33 cellular contexts compared by ENCODE assay signal in genomic region chr7:118026791-118027190, GRCh38.
"Had no signal": no experiment of that assay in that cellular context is flagged by ENCODE, and none has a peak within 500 bp of the region (broad histone marks: within the 10 kb centered on the region; RNA-seq: fewer than 3 reads in every experiment).

No MANE protein-coding gene starts in this region.

- H3K27me3 Mint-ChIP-seq: progenitor cell of endocrine pancreas; stimulated activated memory B cell treated with anti-CD40 and anti-IgM and Interleukin-4, amounts not matched to agents 10 μg/mL and 1 μg/mL and 100 μg/mL, for 72 hours; stimulated activated naive CD8-positive, alpha-beta T cell treated with anti-CD3 and anti-CD28 coated beads, Interleukin-15, amount 100 ng/mL, for 72 hours had no signal

- H3K27ac ChIP-seq: neural progenitor cell, ovary, parathyroid adenoma, psoas muscle, skin epidermis, spleen, suprapubic skin, testis, tibial nerve, upper lobe of left lung, vagina had no signal

- H3K4me3 Mint-ChIP-seq: naive thymus-derived CD4-positive, alpha-beta T cell; natural killer cell; nephron; neural progenitor cell; stimulated activated memory B cell treated with anti-CD40 and anti-IgM and Interleukin-4, amounts not matched to agents 10 μg/mL and 1 μg/mL and 100 μg/mL, for 72 hours; stimulated activated naive CD8-positive, alpha-beta T cell treated with anti-CD3 and anti-CD28 coated beads, Interleukin-15, amount 100 ng/mL, for 72 hours had no signal

- H3K9ac ChIP-seq: neural progenitor cell, parathyroid adenoma had no signal

- FAIRE-seq: urothelium cell line had no signal

- H3K27ac Mint-ChIP-seq: naive thymus-derived CD4-positive, alpha-beta T cell; natural killer cell; nephron; neural progenitor cell; progenitor cell of endocrine pancreas; stimulated activated memory B cell treated with anti-CD40 and anti-IgM and Interleukin-4, amounts not matched to agents 10 μg/mL and 1 μg/mL and 100 μg/mL, for 72 hours; stimulated activated naive CD8-positive, alpha-beta T cell treated with anti-CD3 and anti-CD28 coated beads, Interleukin-15, amount 100 ng/mL, for 72 hours had no signal

- H3K4me1 Mint-ChIP-seq: naive thymus-derived CD4-positive, alpha-beta T cell; natural killer cell; neural progenitor cell; stimulated activated memory B cell treated with anti-CD40 and anti-IgM and Interleukin-4, amounts not matched to agents 10 μg/mL and 1 μg/mL and 100 μg/mL, for 72 hours; stimulated activated naive CD8-positive, alpha-beta T cell treated with anti-CD3 and anti-CD28 coated beads, Interleukin-15, amount 100 ng/mL, for 72 hours had no signal

- H3K9me3 Mint-ChIP-seq: nephron; neural progenitor cell; stimulated activated memory B cell treated with anti-CD40 and anti-IgM and Interleukin-4, amounts not matched to agents 10 μg/mL and 1 μg/mL and 100 μg/mL, for 72 hours; stimulated activated naive CD8-positive, alpha-beta T cell treated with anti-CD3 and anti-CD28 coated beads, Interleukin-15, amount 100 ng/mL, for 72 hours had no signal

- H2AFZ ChIP-seq: neural progenitor cell, parathyroid adenoma had no signal

- H3K79me2 ChIP-seq: parathyroid adenoma had no signal

- H3K4me2 ChIP-seq: neural progenitor cell, smooth muscle cell had no signal

- H3K9me3 ChIP-seq: ovary, psoas muscle, spleen, suprapubic skin, testis, tibial nerve, upper lobe of left lung, vagina had no signal

- H3K27me3 ChIP-seq: neural progenitor cell, ovary, spleen, suprapubic skin, testis, tibial nerve, upper lobe of left lung, vagina had no signal

- H3K36me3 Mint-ChIP-seq: naive thymus-derived CD4-positive, alpha-beta T cell; natural killer cell; neural progenitor cell; stimulated activated memory B cell treated with anti-CD40 and anti-IgM and Interleukin-4, amounts not matched to agents 10 μg/mL and 1 μg/mL and 100 μg/mL, for 72 hours had no signal

- DNase-seq: naive thymus-derived CD4-positive, alpha-beta T cell; natural killer cell; occipital lobe; ovary; posterior cingulate gyrus; psoas muscle; retina; right cardiac atrium; spleen; stimulated activated CD4-positive, alpha-beta T cell treated with anti-CD3 and anti-CD28 coated beads, Interleukin-12 subunit alpha, Interleukin-12 subunit beta, amount 100 ng/mL, for 4 hours; stimulated activated CD4-positive, alpha-beta T cell treated with anti-CD3 and anti-CD28 coated beads, Interleukin-1b, Interleukin-23, amount 100 ng/mL, for 48 hours; stimulated activated CD4-positive, alpha-beta T cell treated with anti-CD3 and anti-CD28 coated beads, Interleukin-4, amount 100 ng/mL, for 1 hour; stimulated activated CD4-positive, alpha-beta T cell treated with anti-CD3 and anti-CD28 coated beads, Interleukin-4, amount 100 ng/mL, for 4 hours; stimulated activated CD8-positive, alpha-beta memory T cell treated with anti-CD3 and anti-CD28 coated beads, Interleukin-4, amount 100 ng/mL, for 48 hours; stimulated activated naive CD4-positive, alpha-beta T cell; stimulated activated naive CD8-positive, alpha-beta T cell treated with anti-CD3 and anti-CD28 coated beads, Interleukin-15, amount 100 ng/mL, for 72 hours; stimulated activated naive CD8-positive, alpha-beta T cell treated with anti-CD3 and anti-CD28 coated beads, Interleukin-15, Interleukin-2, amounts not matched to agents 100 U/mL and 50 U/mL, for 24 hours; substantia nigra; testis; trophoblast cell; upper lobe of left lung had no signal

- H3K36me3 ChIP-seq: neural progenitor cell, ovary, spleen, suprapubic skin, tibial nerve, upper lobe of left lung, vagina had no signal

- H3K4me3 ChIP-seq: neural progenitor cell, ovary, psoas muscle, skin epidermis, smooth muscle cell, spleen, suprapubic skin, testis, tibial nerve, upper lobe of left lung, vagina had no signal

- ATAC-seq: naive thymus-derived CD4-positive, alpha-beta T cell; natural killer cell; psoas muscle; right cardiac atrium; sciatic nerve; stimulated activated memory B cell treated with anti-CD40 and anti-IgM and Interleukin-4, amounts not matched to agents 10 μg/mL and 1 μg/mL and 100 μg/mL, for 72 hours; stimulated activated naive CD8-positive, alpha-beta T cell treated with anti-CD3 and anti-CD28 coated beads, Interleukin-15, amount 100 ng/mL, for 72 hours; stimulated activated naive CD8-positive, alpha-beta T cell treated with anti-CD3 and anti-CD28 coated beads, Interleukin-15, Interleukin-2, amounts not matched to agents 100 U/mL and 50 U/mL, for 24 hours had no signal

- H3K4me1 ChIP-seq: neural progenitor cell, psoas muscle, spleen, testis, tibial nerve, upper lobe of left lung, vagina had no signal
